Comparison of ENCODE assay signal across 8 cellular contexts in genomic region chr16:4307215-4308037, GRCh38.
DNase-seq lines count a peak whose midpoint lies in the region; ATAC-seq and TF ChIP-seq lines count a peak whose summit lies in the region.

No MANE protein-coding gene starts in this region.

- 0 out of 2 replicates have a peak, but pooled peaks have one; percentile 6 for TF ChIP-seq CTCF in 22Rv1 (IDR thresholded peaks at IDR 0.05)
- TF ChIP-seq CTCF in choroid plexus epithelial cell (conservative IDR thresholded peaks at IDR 0.05; ENCODE audit: low read depth, low read length) = no peak

- H3K27ac ChIP-seq in 22Rv1 (peak overlapping the region; percentile 63), layer of hippocampus (ENCODE audit: low read depth, low read length) (peak overlapping the region; percentile 58)

- no peaks in the 10 kb centered on the region for H3K27me3 ChIP-seq in layer of hippocampus (ENCODE audit: control insufficient read depth, insufficient read depth, low read length)

- TF ChIP-seq POLR2A in GM18526 (IDR thresholded peaks at IDR 0.05; ENCODE audit: extremely low read depth, insufficient read length) = peak; percentile 84

- peak overlapping the region; percentile 50 for H3K4me3 ChIP-seq in choroid plexus epithelial cell (ENCODE audit: low read depth, low read length)

- peak; percentile 91 for DNase-seq in NCI-H345 treated with DMSO at 0.1 percent for 48 hours (lab: John Stamatoyannopoulos, UW; ENCODE audit: unreplicated experiment)
- peak; percentile 97 for DNase-seq in activated CD4-positive, CD25-positive, alpha-beta regulatory T cell treated with anti-CD3 and anti-CD28 coated beads, Interleukin-2, amount 50 U/mL, for 72 hours
- peak; percentile 95 for DNase-seq in choroid plexus epithelial cell (ENCODE audit: low read depth)
- peak; percentile 79 to 94 (median 89) for DNase-seq in stimulated activated CD4-positive, alpha-beta T cell treated with anti-CD3 and anti-CD28 coated beads, Interleukin-1b, Interleukin-23, amount 100 ng/mL, for 24 hours (ENCODE audit: low read depth in 4 of 4, low spot score in 1 of 4)

- ATAC-seq in HG03060 (IDR thresholded peaks at IDR 0.05; ENCODE audit: low read depth, unreplicated experiment) = peak; percentile 72

Comparison
In these comparisons a context has a peak if more than half of its experiments do, and no peak if none do; other contexts are left out.
1. Peak in every context shown above with its lines: DNase-seq, ATAC-seq, H3K4me3 ChIP-seq and H3K27ac ChIP-seq.